ENCODE assay signal across 10 cellular contexts in genomic region chr9:128409998-128410397, GRCh38. TPM values are rescaled to one million over a fixed set of nuclear protein-coding genes. Genes with fewer than 3 reads are reported as not detected.
DNase-seq lines count a peak whose midpoint lies in the region; ATAC-seq and TF ChIP-seq lines count a peak whose summit lies in the region.
"Had no signal": no experiment of that assay in that cellular context is flagged by ENCODE, and none has a peak within 500 bp of the region (broad histone marks: within the 10 kb centered on the region; RNA-seq: fewer than 3 reads in every experiment).

No MANE protein-coding gene starts in this region.

- H3K36me3 Mint-ChIP-seq in brain: no peaks in the 10 kb centered on the region
- H3K36me3 Mint-ChIP-seq: mesothelial cell of epicardium had no signal

- TF ChIP-seq CTCF in brain (conservative IDR thresholded peaks at IDR 0.05): peak in 1 of 2 experiments; percentile 41
- TF ChIP-seq CTCF in left lung (IDR thresholded peaks at IDR 0.05): no peak

- H3K4me1 ChIP-seq in left lung: no peaks in the 10 kb centered on the region

- H3K4me3 ChIP-seq in left lung: no peak overlapping the region

- no peaks in the 10 kb centered on the region for H3K9me3 ChIP-seq in left lung

- peaks cover 58% of the 10 kb centered on the region for H3K4me1 Mint-ChIP-seq in brain

- ATAC-seq in left lung (peak; percentile 18), GM18519 (IDR thresholded peaks at IDR 0.05; ENCODE audit: low FRiP score, unreplicated experiment) (no peak), HG03175 (IDR thresholded peaks at IDR 0.05; ENCODE audit: unreplicated experiment) (no peak)

- DNase-seq in AG20443 (ENCODE audit: low spot score): peak; percentile 67
- peak; percentile 51 for DNase-seq in HuH-7 (ENCODE audit: low spot score)
- DNase-seq in left lung: no peak
- no peak for DNase-seq in NOMO-1 treated with dmso at 0.1 percent for 144 hours (lab: John Stamatoyannopoulos, UW; ENCODE audit: unreplicated experiment)
- no peak for DNase-seq in AML-193 (lab: John Stamatoyannopoulos, UW)
- DNase-seq: NK-92 treated with Interleukin-12 subunit alpha and Interleukin-12 subunit beta, amount 100 ng/mL, for 24 hours had no signal

- H3K36me3 ChIP-seq in left lung: no peaks in the 10 kb centered on the region

- peaks cover 0 to 14% (median 0%) of the 10 kb centered on the region in 5 experiments for H3K9me3 Mint-ChIP-seq in brain
- H3K9me3 Mint-ChIP-seq: mesothelial cell of epicardium had no signal

- H3K27ac ChIP-seq in left lung: no peak overlapping the region

- H3K27ac Mint-ChIP-seq in brain: peak overlapping the region; percentile 41 to 94 (median 70)
- H3K27ac Mint-ChIP-seq: mesothelial cell of epicardium had no signal

- H3K4me3 Mint-ChIP-seq in brain: peak overlapping the region in 1 of 5 experiments; percentile 35
- H3K4me3 Mint-ChIP-seq: mesothelial cell of epicardium had no signal

- H3K27me3 ChIP-seq in left lung: peaks cover 0 to 69% of the 10 kb centered on the region in 2 donors

- peaks cover 18% of the 10 kb centered on the region for H3K27me3 Mint-ChIP-seq in brain

- intact Hi-C loops in left lung (cut with DNase I): loop anchor here in 1 of 2 donors (10.0 kb wide), 1 partner anchor 45 kb away; no protein-coding TSS in a partner anchor

RNA-seq across cellular contexts. Expression of gene CERCAM, which starts 10.7 kb away (rescaled TPM):
- 15.9 TPM for polyA plus RNA-seq in brain (ENCODE audit: insufficient read depth, low read depth, low replicate concordance)
- total RNA-seq in left lung: 10 to 100 TPM; 35.8 to 79.0 TPM

RNA-seq across cellular contexts. Expression of gene URM1, which starts 38.8 kb away (rescaled TPM):
- polyA plus RNA-seq in brain (ENCODE audit: insufficient read depth, low read depth, low replicate concordance): 93.0 TPM
- 10 to 100 TPM; 56.4 to 59.9 TPM for total RNA-seq in left lung

RNA-seq across cellular contexts. Expression of gene ODF2, which starts 45.8 kb away (rescaled TPM):
- polyA plus RNA-seq in brain (ENCODE audit: insufficient read depth, low read depth, low replicate concordance): 74.2 TPM
- total RNA-seq in left lung: 10 to 100 TPM; 21.0 to 21.1 TPM

Comparison
In these comparisons a context has a peak if more than half of its experiments do, and no peak if none do; other contexts are left out.
1. DNase-seq: peak in AG20443 (single experiment) and HuH-7 (single experiment); none in left lung (0 of 2), NOMO-1 treated with dmso at 0.1 percent for 144 hours (single experiment) and AML-193 (0 of 2).